22 cellular contexts compared by ENCODE assay signal in the genomic region with DNA sequence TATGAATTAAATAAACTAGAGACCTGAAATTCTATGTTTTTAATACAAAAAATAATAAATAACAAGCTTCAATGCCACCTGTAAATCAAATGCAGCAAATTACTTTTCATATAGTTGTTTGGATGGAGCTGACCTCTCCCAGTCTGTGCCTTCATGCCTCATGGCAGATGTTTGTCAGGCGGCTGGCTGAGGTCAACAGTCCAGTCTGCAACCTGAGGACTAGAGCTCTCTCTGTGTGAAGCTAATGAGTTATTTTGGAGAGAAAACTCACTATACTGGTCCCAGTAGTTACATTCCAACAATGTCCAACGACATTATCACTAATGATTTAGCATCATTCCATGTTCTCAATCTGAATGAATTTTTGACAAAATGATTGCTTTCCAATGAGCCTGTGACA.
"Had no signal": no experiment of that assay in that cellular context is flagged by ENCODE, and none has a peak within 500 bp of the region (broad histone marks: within the 10 kb centered on the region; RNA-seq: fewer than 3 reads in every experiment).

No MANE protein-coding gene starts in this region.

- H2AFZ ChIP-seq: hepatocyte had no signal

- H3K9me3 ChIP-seq: esophagus muscularis mucosa, gastroesophageal sphincter, lower lobe of right lung, mucosa of descending colon had no signal

- DNase-seq: dermis blood vessel endothelial cell; dorsolateral prefrontal cortex; effector CD4-positive, alpha-beta T cell; effector memory CD4-positive, alpha-beta T cell; foreskin keratinocyte; heart left ventricle; hypothalamus; immature natural killer cell; islet precursor cell; kidney; kidney glomerular epithelial cell; left colon; left ventricle myocardium inferior; lower lobe of right lung; mesenchymal stem cell; mucosa of descending colon; naive B cell; naive thymus-derived CD8-positive, alpha-beta T cell had no signal

- ATAC-seq: foreskin keratinocyte; gastroesophageal sphincter; heart left ventricle; left colon; lower lobe of right lung; mucosa of descending colon; naive thymus-derived CD8-positive, alpha-beta T cell had no signal

- H3K4me2 ChIP-seq: hepatocyte had no signal

- H3K36me3 ChIP-seq: esophagus muscularis mucosa, gastroesophageal sphincter, heart left ventricle, left ventricle myocardium inferior, lower lobe of right lung had no signal

- H3K27me3 ChIP-seq: dorsolateral prefrontal cortex, esophagus muscularis mucosa, foreskin keratinocyte, gastroesophageal sphincter, heart left ventricle, hepatocyte had no signal

- H3K79me2 ChIP-seq: hepatocyte had no signal

- H3K27ac ChIP-seq: coronary artery, dorsolateral prefrontal cortex, esophagus muscularis mucosa, foreskin keratinocyte, gastroesophageal sphincter, heart left ventricle, hepatocyte, left ventricle myocardium inferior, lower lobe of right lung had no signal

- H3K4me3 ChIP-seq: coronary artery, dorsolateral prefrontal cortex, esophagus muscularis mucosa, gastroesophageal sphincter, heart left ventricle, hepatocyte, left ventricle myocardium inferior, lower lobe of right lung, mucosa of descending colon had no signal

- H3K4me1 ChIP-seq: esophagus muscularis mucosa, foreskin keratinocyte, gastroesophageal sphincter, heart left ventricle, left ventricle myocardium inferior, lower lobe of right lung had no signal
